In the genomic region with DNA sequence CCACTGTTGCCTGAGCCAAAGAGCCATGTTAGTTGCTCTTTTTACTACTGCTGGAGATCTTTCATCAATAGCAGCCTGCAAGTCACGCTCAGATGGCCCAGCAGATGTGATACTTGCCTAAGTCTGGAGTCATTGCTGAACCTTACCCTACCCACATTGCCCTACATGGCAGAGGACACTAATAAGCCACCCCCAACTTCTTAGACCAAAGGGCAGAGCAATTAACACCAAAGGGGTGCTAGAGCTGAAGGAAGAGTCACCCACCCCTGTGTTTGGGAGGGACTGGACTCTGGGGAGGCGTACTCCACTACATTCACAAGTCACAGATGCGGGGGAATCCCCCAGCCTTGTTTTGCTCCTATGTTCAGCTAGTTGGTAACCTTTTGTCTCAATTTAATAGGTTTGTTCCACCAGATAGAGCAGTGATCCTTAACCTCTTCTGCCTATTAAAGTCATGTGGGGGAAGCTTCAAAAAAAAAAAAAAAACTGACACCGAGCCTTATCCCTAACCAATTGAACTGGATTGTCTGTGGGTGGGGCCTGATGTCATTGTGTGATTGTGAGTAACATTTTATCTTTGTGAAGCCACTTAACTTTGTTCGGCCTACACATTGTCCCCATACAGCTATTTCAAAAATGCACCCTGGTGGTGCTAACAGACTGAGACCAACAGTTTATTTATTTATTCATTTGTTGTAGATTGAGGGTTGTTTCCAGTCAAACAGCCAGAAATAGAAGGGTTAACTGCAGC, we compare ENCODE assay signal across 11 cellular contexts. TPM values are rescaled to one million over a fixed set of nuclear protein-coding genes. Genes with fewer than 3 reads are reported as not detected.
DNase-seq lines count a peak whose midpoint lies in the region; ATAC-seq, FAIRE-seq and TF ChIP-seq lines count a peak whose summit lies in the region.
"Had no signal": no experiment of that assay in that cellular context is flagged by ENCODE, and none has a peak within 500 bp of the region (broad histone marks: within the 10 kb centered on the region; RNA-seq: fewer than 3 reads in every experiment).

No MANE protein-coding gene starts in this region.

- DNase-seq in GM12864 (ENCODE audit: low read depth) (no peak), memory B cell (ENCODE audit: low spot score in 2 of 2) (peak in 1 of 2 donors; percentile 27), D721Med (ENCODE audit: insufficient read length, low spot score) (no peak), smooth muscle cell (lab: John Stamatoyannopoulos, UW; ENCODE audit: unreplicated experiment) (no peak), NCI-H748 (lab: John Stamatoyannopoulos, UW; ENCODE audit: unreplicated experiment) (no peak), NCI-H2227 treated with DMSO at 0.1 percent for 48 hours (lab: John Stamatoyannopoulos, UW) (no peak)
- DNase-seq: stimulated activated CD4-positive, alpha-beta T cell treated with anti-CD3 and anti-CD28 coated beads, Interleukin-1b, Interleukin-23, amount 100 ng/mL, for 48 hours had no signal

- no peak overlapping the region for H3K4me3 Mint-ChIP-seq in memory B cell

- H2AFZ ChIP-seq in smooth muscle cell (ENCODE audit: low read depth), result no peak overlapping the region

- no peak overlapping the region for H3K9ac ChIP-seq in smooth muscle cell (ENCODE audit: low read depth)

- H3K36me3 Mint-ChIP-seq in memory B cell, result no peaks in the 10 kb centered on the region

- H3K9me3 ChIP-seq in smooth muscle cell (replicated peaks; ENCODE audit: low read depth), result no peaks in the 10 kb centered on the region

- H3K4me3 ChIP-seq in GM12864 (ENCODE audit: low read depth, low read length) (peak overlapping the region; percentile 44), smooth muscle cell (no peak overlapping the region)

- no peak overlapping the region for H3K27ac ChIP-seq in smooth muscle cell (ENCODE audit: low read depth)
- H3K27ac ChIP-seq: VCaP had no signal

- H3K4me1 Mint-ChIP-seq in memory B cell, result peaks cover 17% of the 10 kb centered on the region

- peak overlapping the region; percentile 79 for H3K27ac Mint-ChIP-seq in memory B cell

- no peaks in the 10 kb centered on the region for H3F3A ChIP-seq in smooth muscle cell (ENCODE audit: low read depth)

- no peaks in the 10 kb centered on the region for H3K36me3 ChIP-seq in smooth muscle cell (ENCODE audit: low read depth)

- no peaks in the 10 kb centered on the region for H3K9me3 Mint-ChIP-seq in memory B cell

- no peak for FAIRE-seq in D721Med (lab: Jason Lieb, UNC)
- FAIRE-seq: bronchial epithelial cell had no signal

- H4K20me1 ChIP-seq in smooth muscle cell (ENCODE audit: low read depth), result no peaks in the 10 kb centered on the region

- no peaks in the 10 kb centered on the region for H3K79me2 ChIP-seq in smooth muscle cell (ENCODE audit: low read depth)

- TF ChIP-seq CTCF in GM12864 (IDR thresholded peaks at IDR 0.05; ENCODE audit: low read depth, low read length, missing control alignments) (no peak), D721Med (IDR thresholded peaks at IDR 0.05; ENCODE audit: insufficient read depth, missing control alignments) (no peak), smooth muscle cell (IDR thresholded peaks at IDR 0.05; ENCODE audit: borderline replicate concordance, insufficient read depth, poor library complexity, severe bottlenecking) (no peak)

- ATAC-seq in GM21447 (IDR thresholded peaks at IDR 0.05; ENCODE audit: unreplicated experiment), result peak; percentile 62
- ATAC-seq in HG03469 (IDR thresholded peaks at IDR 0.05; ENCODE audit: unreplicated experiment), result peak; percentile 59
- peak; percentile 67 for ATAC-seq in memory B cell (ENCODE audit: low read depth)

- WGBS in smooth muscle cell (ENCODE audit: low lambda C conversion rate), result 88% methylated on average over 5 of the region's 5 CpGs

- H3K27me3 ChIP-seq in smooth muscle cell (ENCODE audit: low read depth), result no peaks in the 10 kb centered on the region

- peaks cover 31% of the 10 kb centered on the region for H3K4me1 ChIP-seq in smooth muscle cell (ENCODE audit: low read depth)

- no peak overlapping the region for H3K4me2 ChIP-seq in smooth muscle cell

- H3K27me3 Mint-ChIP-seq in memory B cell, result peaks cover 1% of the 10 kb centered on the region

RNA-seq across cellular contexts. Expression of a gene that starts 13.1 kb away (rescaled TPM):
- total RNA-seq in smooth muscle cell, result 53.0 and 55.8 TPM in 2 replicates
- polyA plus RNA-seq in smooth muscle cell, result 47.6 and 88.3 TPM in 2 replicates

RNA-seq across cellular contexts. Expression of a gene that starts 23.9 kb away (rescaled TPM):
- total RNA-seq in smooth muscle cell, result 62.5 and 80.7 TPM in 2 replicates
- 19.0 and 25.7 TPM in 2 replicates for polyA plus RNA-seq in smooth muscle cell
